ENCODE assay signal across 18 cellular contexts in genomic region chr14:31037709-31038221, GRCh38. TPM values are rescaled to one million over a fixed set of nuclear protein-coding genes. Genes with fewer than 3 reads are reported as not detected.
DNase-seq lines count a peak whose midpoint lies in the region; ATAC-seq and TF ChIP-seq lines count a peak whose summit lies in the region.
"Had no signal": no experiment of that assay in that cellular context is flagged by ENCODE, and none has a peak within 500 bp of the region (broad histone marks: within the 10 kb centered on the region; RNA-seq: fewer than 3 reads in every experiment).

No MANE protein-coding gene starts in this region.

- peak overlapping the region; percentile 65 for H4K8ac ChIP-seq in mesendoderm (ENCODE audit: low read depth, low read length)

- H3K27ac ChIP-seq in CD8-positive, alpha-beta memory T cell (ENCODE audit: low read depth, low read length) = peak overlapping the region; percentile 11
- H3K27ac ChIP-seq in esophagus muscularis mucosa (replicated peaks in 1 of 4) (peak overlapping the region in 3 of 4 donors; percentile 11 to 48 (median 33)), mesendoderm (ENCODE audit: low read depth, low read length) (no peak overlapping the region)
- no peak overlapping the region for H3K27ac ChIP-seq in CD4-positive, alpha-beta T cell (ENCODE audit: low read depth, low read length)
- H3K27ac ChIP-seq: KMS-11 had no signal

- no peak overlapping the region for H3K27ac Mint-ChIP-seq in CD8-positive, alpha-beta memory T cell
- H3K27ac Mint-ChIP-seq in CD4-positive, alpha-beta T cell = no peak overlapping the region
- H3K27ac Mint-ChIP-seq: CD8-positive, alpha-beta T cell had no signal

- H3K23ac ChIP-seq in mesendoderm (ENCODE audit: low read length) = no peak overlapping the region

- H4K5ac ChIP-seq in mesendoderm (ENCODE audit: low read length) = no peak overlapping the region

- H3K9ac ChIP-seq in mesendoderm (ENCODE audit: low read length) = no peak overlapping the region
- H3K9ac ChIP-seq: KMS-11 had no signal

- DNase-seq in CD8-positive, alpha-beta memory T cell = no peak
- DNase-seq in OCI-M1 (lab: John Stamatoyannopoulos, UW) (peak; percentile 56), esophagus muscularis mucosa (ENCODE audit: extremely low spot score) (peak; percentile 50), mesendoderm (no peak), hepatic stellate cell (ENCODE audit: low spot score) (no peak), DMS 273 (lab: John Stamatoyannopoulos, UW; ENCODE audit: unreplicated experiment) (no peak), DMS79 treated with DMSO at 0.1 percent for 48 hours (lab: John Stamatoyannopoulos, UW) (no peak)
- no peak for DNase-seq in CD4-positive, alpha-beta T cell
- DNase-seq: CD8-positive, alpha-beta T cell; GOT3; NCI-H1048; NCI-H1436; NCI-H2029; NCI-H446 treated with DMSO at 0.1 percent for 48 hours; NK-92 treated with Interleukin-12 subunit alpha and Interleukin-12 subunit beta, amount 100 ng/mL, for 24 hours; SIG-M5 had no signal

- no peaks in the 10 kb centered on the region for H3K9me3 Mint-ChIP-seq in CD8-positive, alpha-beta memory T cell
- no peaks in the 10 kb centered on the region for H3K9me3 Mint-ChIP-seq in CD4-positive, alpha-beta T cell
- H3K9me3 Mint-ChIP-seq: CD8-positive, alpha-beta T cell had no signal

- H2BK120ac ChIP-seq in mesendoderm (ENCODE audit: low read depth, low read length) = no peak overlapping the region

- no peak overlapping the region for H3K4me2 ChIP-seq in mesendoderm (ENCODE audit: low read length)
- H3K4me2 ChIP-seq: KMS-11 had no signal

- CTCF ChIA-PET in CD8-positive, alpha-beta memory T cell (lab: Charles Lee) = interaction anchor here (0.9 kb wide), 1 partner anchor 58 kb away, joined by 3 read pairs; no protein-coding TSS in a partner anchor
- CTCF ChIA-PET in CD4-positive, alpha-beta T cell (lab: Charles Lee) = no interaction called here

- H3K4me1 Mint-ChIP-seq in CD8-positive, alpha-beta memory T cell = peaks cover 0 to 5% (median 2%) of the 10 kb centered on the region in 3 donors
- no peaks in the 10 kb centered on the region for H3K4me1 Mint-ChIP-seq in CD4-positive, alpha-beta T cell (ENCODE audit: low read depth)

- H3K27me3 ChIP-seq in CD8-positive, alpha-beta memory T cell (ENCODE audit: insufficient read depth, low read length, poor library complexity, severe bottlenecking) = no peaks in the 10 kb centered on the region
- H3K27me3 ChIP-seq in esophagus muscularis mucosa (no peaks in the 10 kb centered on the region), mesendoderm (ENCODE audit: insufficient read depth, low read length, poor library complexity) (no peaks in the 10 kb centered on the region)
- no peaks in the 10 kb centered on the region for H3K27me3 ChIP-seq in CD4-positive, alpha-beta T cell (ENCODE audit: control insufficient read depth, insufficient read depth, low read length)

- no peaks in the 10 kb centered on the region for H3K79me2 ChIP-seq in mesendoderm (ENCODE audit: control insufficient read depth, insufficient read depth, low read length)

- H3K27me3 Mint-ChIP-seq in CD8-positive, alpha-beta memory T cell = no peaks in the 10 kb centered on the region
- no peaks in the 10 kb centered on the region for H3K27me3 Mint-ChIP-seq in CD4-positive, alpha-beta T cell

- no peaks in the 10 kb centered on the region for H3K79me1 ChIP-seq in mesendoderm (ENCODE audit: low read length)

- H3K4me3 ChIP-seq in CD8-positive, alpha-beta memory T cell (ENCODE audit: low read length) = no peak overlapping the region
- no peak overlapping the region for H3K4me3 ChIP-seq in esophagus muscularis mucosa
- no peak overlapping the region for H3K4me3 ChIP-seq in mesendoderm (ENCODE audit: low read length)
- H3K4me3 ChIP-seq: A549 had no signal

- POLR2A ChIA-PET in CD8-positive, alpha-beta memory T cell (lab: Charles Lee) = no interaction called here
- POLR2A ChIA-PET in CD4-positive, alpha-beta T cell (lab: Charles Lee) = interaction anchor here (1.8 kb wide), 1 partner anchor 12 kb away, joined by 9 read pairs; the partner anchor contains the start of genes AP4S1 and STRN3

- no peaks in the 10 kb centered on the region for H3K4me1 ChIP-seq in CD8-positive, alpha-beta memory T cell (ENCODE audit: insufficient read depth, low read length)
- peaks cover 4 to 33% (median 26%) of the 10 kb centered on the region in 4 donors for H3K4me1 ChIP-seq in esophagus muscularis mucosa
- no peaks in the 10 kb centered on the region for H3K4me1 ChIP-seq in mesendoderm (ENCODE audit: control insufficient read depth, low read depth, low read length)

- H3K18ac ChIP-seq in mesendoderm (ENCODE audit: low read length) = peak overlapping the region; percentile 31

- no peak overlapping the region for H2AK5ac ChIP-seq in mesendoderm (ENCODE audit: low read length)

- H3K4ac ChIP-seq in mesendoderm (ENCODE audit: low read depth, low read length) = no peak overlapping the region

- TF ChIP-seq POLR2A in esophagus muscularis mucosa (IDR thresholded peaks at IDR 0.05; ENCODE audit: low read depth) = no peak

- no peaks in the 10 kb centered on the region for H3K9me3 ChIP-seq in CD8-positive, alpha-beta memory T cell (ENCODE audit: low read length)
- no peaks in the 10 kb centered on the region for H3K9me3 ChIP-seq in esophagus muscularis mucosa
- no peaks in the 10 kb centered on the region for H3K9me3 ChIP-seq in CD4-positive, alpha-beta T cell (ENCODE audit: control insufficient read depth, low read length)
- H3K9me3 ChIP-seq: A549 had no signal

- H2BK5ac ChIP-seq in mesendoderm (ENCODE audit: low read length) = no peak overlapping the region

- peaks cover 6 to 18% (median 10%) of the 10 kb centered on the region in 3 donors for H3K36me3 Mint-ChIP-seq in CD8-positive, alpha-beta memory T cell
- H3K36me3 Mint-ChIP-seq in CD4-positive, alpha-beta T cell (ENCODE audit: low read depth) = peaks cover 23% of the 10 kb centered on the region

- WGBS in esophagus muscularis mucosa = 28% methylated on average over 1 of the region's 1 CpG
- WGBS in mesendoderm (ENCODE audit: extremely low coverage, insufficient coverage, low lambda C conversion rate) = no CpG with 5 or more reads among the region's 1 CpG

- ATAC-seq in CD4-positive, alpha-beta T cell (ENCODE audit: poor library complexity) = no peak
- ATAC-seq: A549; CD8-positive, alpha-beta T cell had no signal

- TF ChIP-seq CTCF in esophagus muscularis mucosa (IDR thresholded peaks at IDR 0.05) = no peak
- no peak for TF ChIP-seq CTCF in CD4-positive, alpha-beta T cell (IDR thresholded peaks at IDR 0.05)

- TF ChIP-seq EP300 in esophagus muscularis mucosa (IDR thresholded peaks at IDR 0.05) = no peak

- no peaks in the 10 kb centered on the region for H3K36me3 ChIP-seq in CD8-positive, alpha-beta memory T cell (ENCODE audit: insufficient read depth, low read length)
- H3K36me3 ChIP-seq in esophagus muscularis mucosa (peaks cover 0 to 12% (median 0%) of the 10 kb centered on the region in 4 donors), mesendoderm (ENCODE audit: control insufficient read depth, insufficient read depth, low read length) (no peaks in the 10 kb centered on the region)

- H3K4me3 Mint-ChIP-seq in CD8-positive, alpha-beta memory T cell = no peak overlapping the region
- no peak overlapping the region for H3K4me3 Mint-ChIP-seq in CD4-positive, alpha-beta T cell
- H3K4me3 Mint-ChIP-seq: CD8-positive, alpha-beta T cell had no signal

- intact Hi-C loops in esophagus muscularis mucosa (cut with DNase I) = no loop called here
- intact Hi-C loops in CD4-positive, alpha-beta T cell (cut with DNase I, micrococcal nuclease) = no loop called here

- H2BK15ac ChIP-seq in mesendoderm (replicated peaks; ENCODE audit: low read depth) = peak overlapping the region; percentile 8

- no peak overlapping the region for H3K56ac ChIP-seq in mesendoderm (ENCODE audit: low read length)

RNA-seq across cellular contexts. Expression of gene STRN3, which starts 11.6 kb away (rescaled TPM):
- 10 to 100 TPM; 20.0 to 20.9 TPM for total RNA-seq in CD8-positive, alpha-beta memory T cell
- polyA plus RNA-seq in CD8-positive, alpha-beta memory T cell = 4.0 TPM
- 10 to 100 TPM; 54.5 to 90.1 (median 68.9) TPM for total RNA-seq in esophagus muscularis mucosa
- 31.7 TPM for polyA plus RNA-seq in mesendoderm (2013, experiment 1 of 2)
- 30.9 TPM for polyA plus RNA-seq in mesendoderm (2013, experiment 2 of 2)
- 10 to 100 TPM; 15.1 to 16.9 TPM for total RNA-seq in CD4-positive, alpha-beta T cell

RNA-seq across cellular contexts. Expression of gene AP4S1, which starts 12.3 kb away (rescaled TPM):
- 10 to 100 TPM in 1 of 2 experiments, 1 to 10 TPM in 1; 9.9 to 10.8 TPM for total RNA-seq in CD8-positive, alpha-beta memory T cell
- 7.1 TPM for polyA plus RNA-seq in CD8-positive, alpha-beta memory T cell
- 10 to 100 TPM in 2 of 4 donors, 1 to 10 TPM in 2; 5.0 to 12.3 (median 9.3) TPM for total RNA-seq in esophagus muscularis mucosa
- 10.3 TPM for polyA plus RNA-seq in mesendoderm (2013, experiment 1 of 2)
- polyA plus RNA-seq in mesendoderm (2013, experiment 2 of 2) = 9.5 TPM
- 10 to 100 TPM in 1 of 2 experiments, 1 to 10 TPM in 1; 9.8 to 12.1 TPM for total RNA-seq in CD4-positive, alpha-beta T cell

Comparison
In these comparisons a context has a peak if more than half of its experiments do, and no peak if none do; other contexts are left out.
1. DNase-seq: peak in OCI-M1 (single experiment) and esophagus muscularis mucosa (single experiment); none in CD8-positive, alpha-beta memory T cell (0 of 5), mesendoderm (single experiment), hepatic stellate cell (single experiment), CD4-positive, alpha-beta T cell (0 of 10), DMS 273 (single experiment) and DMS79 treated with DMSO at 0.1 percent for 48 hours (single experiment).
2. H3K27ac ChIP-seq: peak in CD8-positive, alpha-beta memory T cell (single experiment) and esophagus muscularis mucosa (3 of 4); none in mesendoderm (single experiment) and CD4-positive, alpha-beta T cell (single experiment).